ENCODE assay signal across 9 cellular contexts in genomic region chr15:98428253-98428989, GRCh38.
DNase-seq lines count a peak whose midpoint lies in the region; ATAC-seq lines count a peak whose summit lies in the region.
"Had no signal": no experiment of that assay in that cellular context is flagged by ENCODE, and none has a peak within 500 bp of the region (broad histone marks: within the 10 kb centered on the region; RNA-seq: fewer than 3 reads in every experiment).

No MANE protein-coding gene starts in this region.

- DNase-seq in NCI-H146 (lab: John Stamatoyannopoulos, UW) (peak; percentile 14), NCI-H146 treated with DMSO at 0.1 percent for 48 hours (lab: John Stamatoyannopoulos, UW; ENCODE audit: unreplicated experiment) (no peak), NCI-H1417 (lab: John Stamatoyannopoulos, UW) (peak; percentile 39 to 81 (median 68)), medulla oblongata (ENCODE audit: extremely low spot score) (peak; percentile 54)
- DNase-seq in activated CD4-positive, alpha-beta T cell treated with anti-CD3 and anti-CD28 coated beads, Interleukin-2, amount 50 U/mL, for 48 hours: peak; percentile 72 to 73
- DNase-seq in effector CD4-positive, alpha-beta T cell: peak; percentile 36
- DNase-seq in stimulated activated CD8-positive, alpha-beta memory T cell treated with anti-CD3 and anti-CD28 coated beads, Interleukin-12 subunit alpha, Interleukin-12 subunit beta, amount 100 ng/mL, for 4 hours (ENCODE audit: low read depth): peak; percentile 24
- DNase-seq: DND-41 had no signal

- ATAC-seq in HG02623 (IDR thresholded peaks at IDR 0.05; ENCODE audit: unreplicated experiment): peak; percentile 68
